In genomic region chr11:10638285-10638684, GRCh38 we compare ENCODE assay signal across 12 cellular contexts.
DNase-seq lines count a peak whose midpoint lies in the region; FAIRE-seq and TF ChIP-seq lines count a peak whose summit lies in the region.
"Had no signal": no experiment of that assay in that cellular context is flagged by ENCODE, and none has a peak within 500 bp of the region (broad histone marks: within the 10 kb centered on the region; RNA-seq: fewer than 3 reads in every experiment).

No MANE protein-coding gene starts in this region.

- H3K27ac ChIP-seq in HEK293 (ENCODE audit: extremely low read depth, low read depth, low read length) = no peak overlapping the region
- H3K27ac ChIP-seq in cingulate gyrus (ENCODE audit: low read depth, low read length) = peak overlapping the region; percentile 77

- CTCF ChIA-PET in HEK293 (lab: Yijun Ruan, JAX) = interaction anchor here (4.3 kb wide), 1 partner anchor 13 kb away, joined by 17 read pairs; no protein-coding TSS in a partner anchor
- CTCF ChIA-PET in GM10248 (lab: Yijun Ruan, JAX) = interaction anchor here (0.8 to 3.9 kb wide), 8 partner anchors 9 to 272 kb away, joined by 3 to 32 read pairs (median 4); no protein-coding TSS in a partner anchor

- no peaks in the 10 kb centered on the region for H3K36me3 ChIP-seq in HEK293 (ENCODE audit: control insufficient read depth in 2 of 2, insufficient read depth in 1 of 2, low read length in 2 of 2)

- no peaks in the 10 kb centered on the region for H3K9me3 ChIP-seq in HEK293 (ENCODE audit: control insufficient read depth, insufficient read depth, low read depth, low read length)
- H3K9me3 ChIP-seq: testis had no signal

- POLR2A ChIA-PET in HEK293 (lab: Yijun Ruan, JAX) = interaction anchor here (0.5 to 0.6 kb wide), 2 partner anchors 31 to 107 kb away, joined by 3 to 4 read pairs; no protein-coding TSS in a partner anchor
- POLR2A ChIA-PET in GM10248 (lab: Yijun Ruan, JAX) = no interaction called here

- no peak for FAIRE-seq in RCC 7860 (lab: Jason Lieb, UNC)
- FAIRE-seq: small intestine had no signal

- no peaks in the 10 kb centered on the region for H3K4me1 ChIP-seq in HEK293 (ENCODE audit: control insufficient read depth, insufficient read depth, low read length)

- TF ChIP-seq CTCF in HEK293 (tag by site-specific recombination; IDR thresholded peaks at IDR 0.05) (no peak), GM10248 (IDR thresholded peaks at IDR 0.05; ENCODE audit: control extremely low read depth, extremely low read depth, low read depth, missing control alignments) (no peak)

- H3K4me3 ChIP-seq in HEK293 (ENCODE audit: low read depth, low read length) (no peak overlapping the region), skeletal muscle cell (ENCODE audit: low read depth, low read length) (no peak overlapping the region)
- H3K4me3 ChIP-seq: testis had no signal

- DNase-seq in islet precursor cell (peak; percentile 62), skeletal muscle cell (ENCODE audit: low read depth) (peak; percentile 21), RCC 7860 (ENCODE audit: low spot score) (no peak), GM10248 (ENCODE audit: extremely low spot score) (no peak), DMS114 treated with DMSO at 0.1 percent for 48 hours (lab: John Stamatoyannopoulos, UW; ENCODE audit: unreplicated experiment) (no peak), KBM-7 (no peak)
- DNase-seq: naive thymus-derived CD4-positive, alpha-beta T cell; NCI-H748 treated with DMSO at 0.1 percent for 48 hours; small intestine; testis had no signal

- in situ Hi-C loops in KBM-7 (cut with MboI; ENCODE audit: low pct_unique_long_range_greater_than_20kb, low sequenced_read_pairs) = loop anchor here (25.0 kb wide), 1 partner anchor 99 kb away; no protein-coding TSS in a partner anchor

TF ChIP-seq in HEK293, 187 proteins besides CTCF, POLR2A, EP300 and RAD21:
- TF ChIP-seq ZNF324 (tag by site-specific recombination; IDR thresholded peaks at IDR 0.05) (no peak), ZNF449 (tag by site-specific recombination; IDR thresholded peaks at IDR 0.05) (0 out of 2 replicates have a peak, but pooled peaks have one; percentile 25)

Comparison
In these comparisons a context has a peak if more than half of its experiments do, and no peak if none do; other contexts are left out.
1. DNase-seq: peak in islet precursor cell (single experiment) and skeletal muscle cell (single experiment); none in RCC 7860 (single experiment), GM10248 (single experiment), DMS114 treated with DMSO at 0.1 percent for 48 hours (single experiment) and KBM-7 (single experiment).